26 cellular contexts compared by ENCODE assay signal in genomic region chr15:98735304-98735703, GRCh38.
A peak's percentile ranks its signal among the peaks of the same experiment; 100 is the strongest.
DNase-seq lines count a peak whose midpoint lies in the region; ATAC-seq, FAIRE-seq and TF ChIP-seq lines count a peak whose summit lies in the region.
"Had no signal": no experiment of that assay in that cellular context is flagged by ENCODE, and none has a peak within 500 bp of the region (broad histone marks: within the 10 kb centered on the region; RNA-seq: fewer than 3 reads in every experiment).

No MANE protein-coding gene starts in this region.

- intact Hi-C loops in upper lobe of right lung (cut with DNase I) = no loop called here

- TF ChIP-seq POLR2A in A549 (IDR thresholded peaks at IDR 0.05; ENCODE audit: low read length) = no peak

- CTCF ChIA-PET in A549 (lab: Yijun Ruan, JAX) = interaction anchor here (0.6 to 2.1 kb wide), 5 partner anchors 19 to 116 kb away, joined by 3 to 5 read pairs (median 4); no protein-coding TSS in a partner anchor

- H4K20me1 ChIP-seq in BLaER1 treated with 17β-estradiol and CSF1 and Interleukin-3, amounts not matched to agents 10 nM and 100 nM = peaks cover 74 to 100% (median 100%) of the 10 kb centered on the region in 11 experiments

- POLR2A ChIA-PET in A549 (lab: Yijun Ruan, JAX) = no interaction called here

- ATAC-seq in A549 (peak; percentile 41; a peak in 4 of 6 replicates), RWPE2 (ENCODE audit: low read depth) (no peak; the same call in 2 of the 3 replicates), GM21360 (IDR thresholded peaks at IDR 0.05; ENCODE audit: unreplicated experiment) (no peak), upper lobe of right lung (no peak)
- ATAC-seq: activated T-cell treated with anti-CD3 and anti-CD28 coated beads, Interleukin-2, amount 50 U/mL, for 72 hours; CD8-positive, alpha-beta T cell; GM23338 had no signal

- no peak overlapping the region for H3K4me3 ChIP-seq in A549
- H3K4me3 ChIP-seq in BLaER1 treated with 17β-estradiol and CSF1 and Interleukin-3, amounts not matched to agents 10 nM and 100 nM = no peak overlapping the region; a peak in 1 of 20 replicates
- no peak overlapping the region for H3K4me3 ChIP-seq in RWPE2 (ENCODE audit: severe bottlenecking)
- H3K4me3 ChIP-seq in iPS-15b (ENCODE audit: low read depth, low read length) = no peak overlapping the region
- H3K4me3 ChIP-seq in upper lobe of right lung = no peak overlapping the region
- H3K4me3 ChIP-seq: cardiac muscle cell, GM23338, spleen had no signal

- peak overlapping the region; percentile 54; the same call in 2 of the 3 replicates for H3K4me2 ChIP-seq in A549
- H3K4me2 ChIP-seq in BLaER1 treated with 17β-estradiol and CSF1 and Interleukin-3, amounts not matched to agents 10 nM and 100 nM = peak overlapping the region; percentile 23 to 84 (median 58); a peak in 21 of 22 replicates

- TF ChIP-seq EP300 in A549 (IDR thresholded peaks at IDR 0.05) = no peak

- H3K36me3 ChIP-seq in BLaER1 treated with 17β-estradiol and CSF1 and Interleukin-3, amounts not matched to agents 10 nM and 100 nM = peaks cover 0 to 83% (median 28%) of the 10 kb centered on the region in 11 experiments; a peak in 17 of 22 replicates
- H3K36me3 ChIP-seq in RWPE2 (ENCODE audit: low read depth) = no peaks in the 10 kb centered on the region
- no peaks in the 10 kb centered on the region for H3K36me3 ChIP-seq in iPS-15b (ENCODE audit: control insufficient read depth, insufficient read depth, low read length)
- no peaks in the 10 kb centered on the region for H3K36me3 ChIP-seq in upper lobe of right lung
- H3K36me3 ChIP-seq: cardiac muscle cell, spleen, thoracic aorta had no signal

- TF ChIP-seq CTCF in A549 (IDR thresholded peaks at IDR 0.05) (no peak), RWPE2 (IDR thresholded peaks at IDR 0.05; ENCODE audit: poor library complexity, severe bottlenecking) (no peak), upper lobe of right lung (IDR thresholded peaks at IDR 0.05) (no peak)

- peaks cover 77% of the 10 kb centered on the region for H3K4me1 ChIP-seq in A549
- peaks cover 63 to 86% (median 82%) of the 10 kb centered on the region in 10 experiments for H3K4me1 ChIP-seq in BLaER1 treated with 17β-estradiol and CSF1 and Interleukin-3, amounts not matched to agents 10 nM and 100 nM
- H3K4me1 ChIP-seq in RWPE2 (ENCODE audit: insufficient read depth, poor library complexity, severe bottlenecking) = peaks cover 22% of the 10 kb centered on the region
- H3K4me1 ChIP-seq in iPS-15b (ENCODE audit: control insufficient read depth, insufficient read depth, low read length) = peaks cover 25% of the 10 kb centered on the region
- peaks cover 18% of the 10 kb centered on the region for H3K4me1 ChIP-seq in upper lobe of right lung

- H3K27ac ChIP-seq in A549 (peak overlapping the region in 1 of 2 experiments; percentile 20; a peak in 2 of 6 replicates), RWPE2 (ENCODE audit: poor library complexity, severe bottlenecking) (peak overlapping the region; percentile 23), upper lobe of right lung (no peak overlapping the region)
- H3K27ac ChIP-seq in BLaER1 treated with 17β-estradiol and CSF1 and Interleukin-3, amounts not matched to agents 10 nM and 100 nM = peak overlapping the region in 3 of 11 experiments; percentile 42 to 58 (median 52); a peak in 7 of 22 replicates
- H3K27ac ChIP-seq: cardiac muscle cell had no signal

- H3K27me3 ChIP-seq in BLaER1 treated with 17β-estradiol and CSF1 and Interleukin-3, amounts not matched to agents 10 nM and 100 nM = no peaks in the 10 kb centered on the region
- H3K27me3 ChIP-seq in RWPE2 (ENCODE audit: insufficient read depth, poor library complexity, severe bottlenecking) = no peaks in the 10 kb centered on the region
- no peaks in the 10 kb centered on the region for H3K27me3 ChIP-seq in iPS-15b (ENCODE audit: control insufficient read depth, insufficient read depth, low read length)
- no peaks in the 10 kb centered on the region for H3K27me3 ChIP-seq in upper lobe of right lung
- H3K27me3 ChIP-seq: cardiac muscle cell, spleen had no signal

- DNase-seq in A549 (ENCODE audit: low read depth in 1 of 2, low spot score in 1 of 2) (no peak), RWPE2 (ENCODE audit: low spot score) (no peak), NCI-H187 (lab: John Stamatoyannopoulos, UW) (no peak), NOMO-1 treated with DMSO at 0.1 percent for 48 hours (lab: John Stamatoyannopoulos, UW; ENCODE audit: unreplicated experiment) (no peak), upper lobe of right lung (no peak)
- DNase-seq: activated CD4-positive, alpha-beta T cell treated with anti-CD3 and anti-CD28 coated beads for 4 hours; activated naive CD4-positive, alpha-beta T cell treated with anti-CD3 and anti-CD28 coated beads, Interleukin-2, amount 10 ng/mL, durations not matched to agents 7 days and 5 days; activated T-cell treated with anti-CD3 and anti-CD28 coated beads, Interleukin-2, amount 50 U/mL, for 72 hours; anterior cingulate cortex; CD8-positive, alpha-beta T cell; dermis blood vessel endothelial cell; NCI-H1694; NCI-H524 treated with DMSO at 0.1 percent for 48 hours; retina; spleen; stimulated activated CD4-positive, alpha-beta T cell treated with anti-CD3 and anti-CD28 coated beads, Interleukin-4, amount 100 ng/mL, for 24 hours; stimulated activated naive B cell treated with anti-CD40 and anti-IgM and Interleukin-4, amounts not matched to agents 10 μg/mL and 1 μg/mL and 100 μg/mL, for 72 hours; T-helper 2 cell had no signal

- no peak for FAIRE-seq in A549 (lab: Jason Lieb, UNC)
- FAIRE-seq: endometrium had no signal

- TF ChIP-seq RAD21 in A549 (conservative IDR thresholded peaks at IDR 0.05 in 1 of 2, IDR thresholded peaks at IDR 0.05 in 1 of 2) = no peak

- WGBS in A549 (ENCODE audit: missing lambda C conversion rate) = 86% methylated on average over 4 of the region's 4 CpGs

- no peak overlapping the region for H3K9ac ChIP-seq in BLaER1 treated with 17β-estradiol and CSF1 and Interleukin-3, amounts not matched to agents 10 nM and 100 nM
- H3K9ac ChIP-seq in iPS-15b (ENCODE audit: low read depth, low read length) = peak overlapping the region; percentile 16
- H3K9ac ChIP-seq: KMS-11 had no signal

- H3K9me3 ChIP-seq in A549 = no peaks in the 10 kb centered on the region
- peaks cover 3 to 24% (median 11%) of the 10 kb centered on the region in 11 experiments; a peak in 11 of 22 replicates for H3K9me3 ChIP-seq in BLaER1 treated with 17β-estradiol and CSF1 and Interleukin-3, amounts not matched to agents 10 nM and 100 nM (replicated peaks in 1 of 11)
- H3K9me3 ChIP-seq in RWPE2 (ENCODE audit: severe bottlenecking) = no peaks in the 10 kb centered on the region
- H3K9me3 ChIP-seq in iPS-15b (ENCODE audit: control insufficient read depth, insufficient read depth, low read length) = no peaks in the 10 kb centered on the region
- H3K9me3 ChIP-seq in upper lobe of right lung = no peaks in the 10 kb centered on the region
- H3K9me3 ChIP-seq: thoracic aorta had no signal

TF ChIP-seq in A549, 52 proteins besides CTCF, POLR2A, EP300 and RAD21:
- TF ChIP-seq JUN (IDR thresholded peaks at IDR 0.05) (0 out of 5 replicates have a peak, but pooled peaks of 1 of the 2 experiments have one; percentile 7), NFE2L2 (conservative IDR thresholded peaks at IDR 0.05; ENCODE audit: low read length) (no peak)

Comparison
In these comparisons a context has a peak if more than half of its experiments do, and no peak if none do; other contexts are left out.
1. ATAC-seq: peak in A549 (2 of 2); none in RWPE2 (single experiment), GM21360 (single experiment) and upper lobe of right lung (single experiment).